ENCODE assay signal across 21 cellular contexts in genomic region chr10:96133135-96133534, GRCh38. TPM values are rescaled to one million over a fixed set of nuclear protein-coding genes. Genes with fewer than 3 reads are reported as not detected.
DNase-seq lines count a peak whose midpoint lies in the region; ATAC-seq, FAIRE-seq and TF ChIP-seq lines count a peak whose summit lies in the region.
"Had no signal": no experiment of that assay in that cellular context is flagged by ENCODE, and none has a peak within 500 bp of the region (broad histone marks: within the 10 kb centered on the region; RNA-seq: fewer than 3 reads in every experiment).

No MANE protein-coding gene starts in this region.

- intact Hi-C loops in adrenal gland (cut with DNase I), result no loop called here

- ATAC-seq in HG03520 (IDR thresholded peaks at IDR 0.05; ENCODE audit: unreplicated experiment), result no peak
- ATAC-seq: activated CD4-positive, alpha-beta T cell treated with anti-CD3 and anti-CD28 coated beads for 36 hours; natural killer cell treated with Interleukin-12 subunit alpha and Interleukin-12 subunit beta and Interleukin-15 and Interleukin-18, amount 100 ng/mL, for 72 hours had no signal

- DNase-seq in H54 (ENCODE audit: insufficient read length, low spot score) (peak; percentile 25), RKO (ENCODE audit: low spot score) (peak; percentile 73), epithelial cell of prostate (ENCODE audit: low read depth, low spot score) (no peak), skeletal muscle cell (ENCODE audit: low read depth) (peak; percentile 4), amniotic stem cell (lab: John Stamatoyannopoulos, UW) (no peak), adrenal gland (no peak)
- DNase-seq: activated CD4-positive, alpha-beta T cell treated with anti-CD3 and anti-CD28 coated beads for 36 hours; activated naive CD4-positive, alpha-beta T cell treated with anti-CD3 and anti-CD28 coated beads, Interleukin-2, amount 10 ng/mL, durations not matched to agents 7 days and 5 days; aorta; foreskin melanocyte; NCI-H1048; NCI-H1694 treated with DMSO at 0.1 percent for 48 hours; NCI-H526 treated with DMSO at 0.1 percent for 48 hours; ovary; stimulated activated CD4-positive, alpha-beta T cell treated with anti-CD3 and anti-CD28 coated beads, Interleukin-4, amount 100 ng/mL, for 4 hours; stimulated activated naive CD4-positive, alpha-beta T cell; testis had no signal

- H3K4me3 ChIP-seq in skeletal muscle cell (ENCODE audit: low read depth, low read length) (no peak overlapping the region), adrenal gland (no peak overlapping the region)
- H3K4me3 ChIP-seq: ovary, testis had no signal

- peaks cover 0 to 29% of the 10 kb centered on the region in 2 donors for H3K36me3 ChIP-seq in adrenal gland (replicated peaks in 1 of 2)
- H3K36me3 ChIP-seq: ovary had no signal

- TF ChIP-seq POLR2A in H54 (IDR thresholded peaks at IDR 0.05; ENCODE audit: low read depth, low read length) (no peak), adrenal gland (IDR thresholded peaks at IDR 0.05) (no peak)

- TF ChIP-seq CTCF in adrenal gland (IDR thresholded peaks at IDR 0.05), result no peak

- H3K9me3 ChIP-seq in adrenal gland (replicated peaks in 1 of 3), result no peaks in the 10 kb centered on the region
- H3K9me3 ChIP-seq: ovary, testis had no signal

- H3K4me1 ChIP-seq in adrenal gland (replicated peaks in 1 of 2), result peaks cover 10 to 11% of the 10 kb centered on the region in 2 donors
- H3K4me1 ChIP-seq: testis had no signal

- H3K27ac ChIP-seq in epithelial cell of prostate (peak overlapping the region; percentile 28), adrenal gland (no peak overlapping the region)
- H3K27ac ChIP-seq: KMS-11, ovary, testis had no signal

- peak; percentile 79 for FAIRE-seq in H54 (lab: Jason Lieb, UNC)
- FAIRE-seq: HTR-8/SVneo had no signal

- H3K27me3 ChIP-seq in adrenal gland, result no peaks in the 10 kb centered on the region
- H3K27me3 ChIP-seq: ovary, testis had no signal

RNA-seq across cellular contexts. Expression of gene ZNF518A, which starts 3.0 kb away (rescaled TPM):
- total RNA-seq in adrenal gland, result 10 to 100 TPM in 6 of 8 donors, 1 to 10 TPM in 2; 6.3 to 30.2 (median 16.3) TPM
- 10 to 100 TPM in 2 of 3 donors, 1 to 10 TPM in 1; 7.8 to 12.1 (median 11.6) TPM for polyA plus RNA-seq in adrenal gland

Comparison
In these comparisons a context has a peak if more than half of its experiments do, and no peak if none do; other contexts are left out.
1. DNase-seq: peak in H54 (single experiment), RKO (single experiment) and skeletal muscle cell (single experiment); none in epithelial cell of prostate (single experiment), amniotic stem cell (single experiment) and adrenal gland (0 of 7).